In the genomic region with DNA sequence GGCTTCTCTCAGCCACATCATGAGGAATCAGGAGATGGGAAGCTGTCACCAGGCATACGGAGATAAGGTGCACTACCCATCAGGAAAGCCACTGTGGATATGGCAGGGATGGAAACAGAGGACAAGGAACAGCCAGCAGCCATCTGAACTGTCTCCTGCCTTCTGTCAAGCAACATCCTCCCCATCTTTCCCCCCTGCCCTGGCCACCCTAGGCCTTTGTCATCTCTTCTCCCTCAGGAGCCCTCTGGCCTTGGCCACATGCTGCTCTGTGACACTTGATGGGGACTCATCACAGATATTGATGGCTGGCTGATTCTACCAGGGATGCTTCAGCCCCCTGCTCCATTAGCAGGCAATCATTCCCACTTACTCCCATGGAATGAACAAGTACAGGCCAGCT, we compare ENCODE assay signal across 32 cellular contexts. TPM values are rescaled to one million over a fixed set of nuclear protein-coding genes. Genes with fewer than 3 reads are reported as not detected.
"Had no signal": no experiment of that assay in that cellular context is flagged by ENCODE, and none has a peak within 500 bp of the region (broad histone marks: within the 10 kb centered on the region; RNA-seq: fewer than 3 reads in every experiment).

No MANE protein-coding gene starts in this region.

- ATAC-seq: heart left ventricle; left ventricle myocardium superior; lower lobe of right lung; naive thymus-derived CD8-positive, alpha-beta T cell; right lobe of liver; stimulated activated naive B cell treated with anti-CD40 and anti-IgM and Interleukin-4, amounts not matched to agents 10 μg/mL and 1 μg/mL and 100 μg/mL, for 72 hours; stimulated activated naive CD8-positive, alpha-beta T cell treated with anti-CD3 and anti-CD28 coated beads, Interleukin-15, Interleukin-2, amounts not matched to agents 100 U/mL and 50 U/mL, for 24 hours had no signal

- H3K27me3 ChIP-seq: heart left ventricle, ovary, right atrium auricular region, right lobe of liver, stomach, testis, thyroid gland, transverse colon, upper lobe of left lung had no signal

- FAIRE-seq: islet of Langerhans had no signal

- H3K4me1 ChIP-seq: heart left ventricle, lower lobe of right lung, right atrium auricular region, right lobe of liver, stomach, testis, thyroid gland, transverse colon, upper lobe of left lung had no signal

- H3K4me3 ChIP-seq: heart left ventricle, lower lobe of right lung, ovary, right atrium auricular region, right lobe of liver, stomach, testis, thyroid gland, transverse colon, upper lobe of left lung had no signal

- H3K36me3 ChIP-seq: heart left ventricle, lower lobe of right lung, neutrophil, ovary, right atrium auricular region, right lobe of liver, stomach, thyroid gland, transverse colon, upper lobe of left lung had no signal

- H3K9me3 ChIP-seq: heart left ventricle, lower lobe of right lung, neutrophil, ovary, right atrium auricular region, right lobe of liver, stomach, testis, thyroid gland, transverse colon, upper lobe of left lung had no signal

- DNase-seq: heart left ventricle; hypothalamus; immature natural killer cell; left ventricle myocardium superior; lower lobe of right lung; mammary epithelial cell; mesenchymal stem cell; naive thymus-derived CD8-positive, alpha-beta T cell; occipital lobe; ovary; right lobe of liver; stimulated activated CD4-positive, alpha-beta T cell treated with anti-CD3 and anti-CD28 coated beads, Interleukin-12 subunit alpha, Interleukin-12 subunit beta, amount 100 ng/mL, for 4 hours; stimulated activated CD4-positive, alpha-beta T cell treated with anti-CD3 and anti-CD28 coated beads, Interleukin-15, amount 100 ng/mL, for 24 hours; stimulated activated CD4-positive, alpha-beta T cell treated with anti-CD3 and anti-CD28 coated beads, Interleukin-2, amount 100 ng/mL, for 24 hours; stimulated activated CD4-positive, alpha-beta T cell treated with anti-CD3 and anti-CD28 coated beads, Interleukin-4, amount 100 ng/mL, for 1 hour; stimulated activated naive B cell treated with anti-CD40 and anti-IgM and Interleukin-4, amounts not matched to agents 10 μg/mL and 1 μg/mL and 100 μg/mL, for 72 hours; stimulated activated naive CD8-positive, alpha-beta T cell treated with anti-CD3 and anti-CD28 coated beads, Interleukin-15, Interleukin-2, amounts not matched to agents 100 U/mL and 50 U/mL, for 24 hours; stomach; testis; thyroid gland; transverse colon; upper lobe of left lung had no signal

- H3K27ac ChIP-seq: heart left ventricle, lower lobe of right lung, neutrophil, ovary, right atrium auricular region, right lobe of liver, stomach, testis, thyroid gland, transverse colon, upper lobe of left lung had no signal

RNA-seq across cellular contexts. Expression of a gene that starts 21.1 kb away (rescaled TPM):
- total RNA-seq: kidney epithelial cell, left ventricle myocardium superior, lower lobe of right lung, mammary epithelial cell, mucosa of gallbladder, neural crest cell, ovary, progenitor cell of endocrine pancreas, pulmonary artery endothelial cell, renal cortical epithelial cell, right atrium auricular region, thyroid gland, transverse colon, urinary bladder had no signal
- polyA plus RNA-seq: mammary epithelial cell; naive thymus-derived CD8-positive, alpha-beta T cell; stomach; urinary bladder had no signal

RNA-seq across cellular contexts. Expression of a gene that starts 44.9 kb away (rescaled TPM):
- total RNA-seq: pulmonary artery endothelial cell had no signal
